Comparison of ENCODE assay signal across 9 cellular contexts in the genomic region with DNA sequence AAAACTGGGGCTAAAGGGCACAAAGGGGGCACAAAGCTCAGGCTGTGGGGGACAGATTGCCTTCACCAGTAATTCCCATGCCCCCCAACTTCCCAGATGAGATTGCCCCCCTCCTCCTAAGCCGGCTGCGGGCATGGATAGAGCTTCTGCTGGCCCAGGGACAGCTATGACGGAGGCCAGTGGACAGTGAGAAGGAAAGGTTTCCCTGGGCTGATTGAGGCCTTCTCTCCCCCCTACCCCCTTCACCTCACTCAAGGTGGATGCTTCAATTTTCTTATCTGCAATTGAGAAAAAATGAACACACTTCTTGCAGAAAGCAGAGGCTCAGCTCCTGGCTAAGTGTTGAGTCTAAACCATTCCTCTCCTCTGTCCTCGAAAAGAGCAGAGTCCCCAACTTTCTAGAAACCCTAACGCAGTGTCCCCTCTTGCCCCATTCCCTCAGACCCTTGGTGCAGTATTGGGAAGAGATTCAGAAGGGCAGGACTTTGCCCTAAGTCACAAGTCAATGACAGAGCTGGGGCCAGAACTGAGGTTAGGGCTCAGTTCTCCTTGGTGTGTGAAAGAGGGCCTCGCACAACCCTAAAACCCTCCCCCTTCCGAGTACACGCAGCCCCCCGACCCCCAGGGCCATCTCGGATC. TPM values are rescaled to one million over a fixed set of nuclear protein-coding genes. Genes with fewer than 3 reads are reported as not detected.
A peak's percentile ranks its signal among the peaks of the same experiment; 100 is the strongest.
DNase-seq lines count a peak whose midpoint lies in the region; TF ChIP-seq lines count a peak whose summit lies in the region.
"Had no signal": no experiment of that assay in that cellular context is flagged by ENCODE, and none has a peak within 500 bp of the region (broad histone marks: within the 10 kb centered on the region; RNA-seq: fewer than 3 reads in every experiment).

No MANE protein-coding gene starts in this region.

- no peak for DNase-seq in activated CD4-positive, alpha-beta T cell treated with anti-CD3 and anti-CD28 coated beads, Interleukin-2, amount 10 ng/mL, durations not matched to agents 24 days and 14 days
- DNase-seq in activated CD4-positive, alpha-beta T cell treated with anti-CD3 and anti-CD28 coated beads for 48 hours, result no peak
- DNase-seq in breast epithelium (ENCODE audit: low spot score in 2 of 2), result no peak
- peak in 1 of 2 donors; percentile 72 for DNase-seq in tibial artery
- no peak for DNase-seq in mesenteric fat pad (ENCODE audit: low spot score)
- DNase-seq in posterior cingulate gyrus, result no peak
- DNase-seq in effector CD8-positive, alpha-beta T cell (lab: John Stamatoyannopoulos, UW), result no peak
- DNase-seq: DND-41 had no signal

- peak overlapping the region; percentile 97 to 99 for H3K27ac ChIP-seq in breast epithelium
- peak overlapping the region; percentile 81 to 97 for H3K27ac ChIP-seq in liver (ENCODE audit: low read depth in 1 of 2, low read length in 2 of 2)
- H3K27ac ChIP-seq in tibial artery, result peak overlapping the region; percentile 86 to 98

- no peak for TF ChIP-seq POLR2A in breast epithelium (IDR thresholded peaks at IDR 0.05)

- TF ChIP-seq CTCF in breast epithelium (IDR thresholded peaks at IDR 0.05) (no peak), liver (IDR thresholded peaks at IDR 0.05; ENCODE audit: low read depth, low read length, missing input control) (no peak), tibial artery (IDR thresholded peaks at IDR 0.05) (no peak)

- H3K9me3 ChIP-seq in breast epithelium, result no peaks in the 10 kb centered on the region
- H3K9me3 ChIP-seq in liver (ENCODE audit: control insufficient read depth in 4 of 4, low read length in 3 of 4), result no peaks in the 10 kb centered on the region
- H3K9me3 ChIP-seq in tibial artery, result no peaks in the 10 kb centered on the region

- H3K36me3 Mint-ChIP-seq in activated CD4-positive, alpha-beta T cell treated with anti-CD3 and anti-CD28 coated beads, Interleukin-2, amount 10 ng/mL, durations not matched to agents 24 days and 14 days (ENCODE audit: low read depth), result peaks cover 35% of the 10 kb centered on the region

- no peaks in the 10 kb centered on the region for H3K36me3 ChIP-seq in breast epithelium
- no peaks in the 10 kb centered on the region for H3K36me3 ChIP-seq in liver (ENCODE audit: control insufficient read depth in 4 of 4, insufficient read depth in 3 of 4, low read depth in 1 of 4, low read length in 3 of 4)
- no peaks in the 10 kb centered on the region for H3K36me3 ChIP-seq in tibial artery

- H3K27ac Mint-ChIP-seq in activated CD4-positive, alpha-beta T cell treated with anti-CD3 and anti-CD28 coated beads, Interleukin-2, amount 10 ng/mL, durations not matched to agents 24 days and 14 days, result peak overlapping the region; percentile 86

- no peak for TF ChIP-seq RAD21 in liver (IDR thresholded peaks at IDR 0.05)

- H3K4me1 ChIP-seq in breast epithelium (peaks cover 3 to 21% of the 10 kb centered on the region in 2 donors), liver (ENCODE audit: control insufficient read depth in 4 of 4, insufficient read depth in 4 of 4, low read length in 3 of 4) (peaks cover 0 to 25% (median 2%) of the 10 kb centered on the region in 4 donors), tibial artery (peaks cover 0 to 62% (median 48%) of the 10 kb centered on the region in 4 donors)

- no peaks in the 10 kb centered on the region for H3K27me3 Mint-ChIP-seq in activated CD4-positive, alpha-beta T cell treated with anti-CD3 and anti-CD28 coated beads, Interleukin-2, amount 10 ng/mL, durations not matched to agents 24 days and 14 days

- H3K9me3 Mint-ChIP-seq in activated CD4-positive, alpha-beta T cell treated with anti-CD3 and anti-CD28 coated beads, Interleukin-2, amount 10 ng/mL, durations not matched to agents 24 days and 14 days, result no peaks in the 10 kb centered on the region

- no peaks in the 10 kb centered on the region for H3K27me3 ChIP-seq in breast epithelium
- H3K27me3 ChIP-seq in liver (ENCODE audit: control insufficient read depth in 4 of 4, insufficient read depth in 4 of 4, low read length in 3 of 4), result no peaks in the 10 kb centered on the region
- no peaks in the 10 kb centered on the region for H3K27me3 ChIP-seq in tibial artery

- 13% methylated on average over 10 of the region's 10 CpGs for WGBS in liver

- H3K9ac ChIP-seq in liver (ENCODE audit: low read depth in 1 of 2, low read length in 2 of 2), result peak overlapping the region; percentile 57 to 99

- H3K4me3 ChIP-seq in breast epithelium (peak overlapping the region; percentile 64 to 96 (median 82)), liver (ENCODE audit: low read depth in 1 of 3, low read length in 3 of 3) (peak overlapping the region; percentile 80 to 96 (median 88)), tibial artery (peak overlapping the region; percentile 82 to 84)

- peak overlapping the region; percentile 92 for H3K4me3 Mint-ChIP-seq in activated CD4-positive, alpha-beta T cell treated with anti-CD3 and anti-CD28 coated beads, Interleukin-2, amount 10 ng/mL, durations not matched to agents 24 days and 14 days

- intact Hi-C loops in activated CD4-positive, alpha-beta T cell treated with anti-CD3 and anti-CD28 coated beads, Interleukin-2, amount 10 ng/mL, durations not matched to agents 24 days and 14 days (cut with micrococcal nuclease), result no loop called here
- intact Hi-C loops in breast epithelium (cut with DNase I; ENCODE audit: low total_unique reads) (loop anchor here (10.0 kb wide), 1 partner anchor 1337 kb away; the partner anchor contains the start of gene TP53RK), tibial artery (cut with DNase I; ENCODE audit: low total_unique reads) (loop anchor here (10.0 kb wide), 1 partner anchor 1163 kb away; the partner anchor contains the start of gene JPH2), posterior cingulate gyrus (cut with DNase I) (no loop called here)

- H3K4me1 Mint-ChIP-seq in activated CD4-positive, alpha-beta T cell treated with anti-CD3 and anti-CD28 coated beads, Interleukin-2, amount 10 ng/mL, durations not matched to agents 24 days and 14 days, result peaks cover 57% of the 10 kb centered on the region

TF ChIP-seq in liver, 16 proteins besides CTCF, POLR2A, EP300 and RAD21 (continues in another document):
- TF ChIP-seq ZBTB33 (IDR thresholded peaks at IDR 0.05) (no peak), NR2F2 (IDR thresholded peaks at IDR 0.05) (no peak), JUND (IDR thresholded peaks at IDR 0.05) (no peak), HNF4A (conservative IDR thresholded peaks at IDR 0.05) (peak; percentile 63 to 75), YY1 (IDR thresholded peaks at IDR 0.05) (no peak), GABPA (IDR thresholded peaks at IDR 0.05 in 1 of 2, conservative IDR thresholded peaks at IDR 0.05 in 1 of 2) (no peak), RXRA (IDR thresholded peaks at IDR 0.05) (peak in 1 of 2 donors; percentile 28), HNF4G (IDR thresholded peaks at IDR 0.05) (no peak), EGR1 (IDR thresholded peaks at IDR 0.05; ENCODE audit: low read depth in 2 of 2) (no peak), MAX (IDR thresholded peaks at IDR 0.05) (no peak), SP1 (IDR thresholded peaks at IDR 0.05) (peak; percentile 6), FOXA2 (IDR thresholded peaks at IDR 0.05) (no peak)

RNA-seq across cellular contexts. Expression of gene SDC4, which starts 0.8 kb away (rescaled TPM):
- total RNA-seq in activated CD4-positive, alpha-beta T cell treated with anti-CD3 and anti-CD28 coated beads, Interleukin-2, amount 10 ng/mL, durations not matched to agents 24 days and 14 days, result 177 and 185 TPM in 2 replicates
- total RNA-seq in breast epithelium (100 to 1,000 TPM in 2 of 3 donors, 10 to 100 TPM in 1; 29.4 to 337 (median 121) TPM), liver (100 to 1,000 TPM in 1 of 2 donors, 10 to 100 TPM in 1; 54.4 to 147 TPM), mesenteric fat pad (81.6 TPM)
- polyA plus RNA-seq in liver, result 10 to 100 TPM; 80.6 to 86.5 TPM

RNA-seq across cellular contexts. Expression of gene SYS1, which starts 15.5 kb away (rescaled TPM):
- 24.4 and 26.2 TPM in 2 replicates for total RNA-seq in activated CD4-positive, alpha-beta T cell treated with anti-CD3 and anti-CD28 coated beads, Interleukin-2, amount 10 ng/mL, durations not matched to agents 24 days and 14 days
- total RNA-seq in breast epithelium (10 to 100 TPM; 30.8 to 56.3 (median 47.3) TPM), liver (10 to 100 TPM; 15.0 to 29.0 TPM), mesenteric fat pad (23.8 TPM)
- 10 to 100 TPM; 27.2 to 37.8 TPM for polyA plus RNA-seq in liver

RNA-seq across cellular contexts. Expression of gene TP53TG5, which starts 30.7 kb away (rescaled TPM):
- 0.12 TPM in 1 of 2 replicates, not detected in the other for total RNA-seq in activated CD4-positive, alpha-beta T cell treated with anti-CD3 and anti-CD28 coated beads, Interleukin-2, amount 10 ng/mL, durations not matched to agents 24 days and 14 days
- 1 to 10 TPM in 1 of 3 donors, not detected in 2; 1.3 TPM for total RNA-seq in breast epithelium
- not detected for total RNA-seq in liver
- polyA plus RNA-seq in liver, result not detected
- not detected for total RNA-seq in mesenteric fat pad

RNA-seq across cellular contexts. Expression of gene MATN4, which starts 39.3 kb away (rescaled TPM):
- 1.2 and 1.5 TPM in 2 replicates for total RNA-seq in activated CD4-positive, alpha-beta T cell treated with anti-CD3 and anti-CD28 coated beads, Interleukin-2, amount 10 ng/mL, durations not matched to agents 24 days and 14 days
- total RNA-seq in breast epithelium (1 to 10 TPM in 1 of 3 donors, under 1 TPM in 1, not detected in 1; 0.33 to 1.6 TPM), liver (not detected), mesenteric fat pad (not detected)
- under 1 TPM in 1 of 2 donors, not detected in 1; 0.05 TPM for polyA plus RNA-seq in liver

RNA-seq across cellular contexts. Expression of gene RBPJL, which starts 40.8 kb away (rescaled TPM):
- total RNA-seq in activated CD4-positive, alpha-beta T cell treated with anti-CD3 and anti-CD28 coated beads, Interleukin-2, amount 10 ng/mL, durations not matched to agents 24 days and 14 days, result not detected in 2 replicates
- total RNA-seq in breast epithelium (not detected), liver (not detected), mesenteric fat pad (not detected)
- polyA plus RNA-seq in liver, result not detected

Comparison
In these comparisons a context has a peak if more than half of its experiments do, and no peak if none do; other contexts are left out.
1. intact Hi-C loops: an anchor here in breast epithelium (10.0 kb wide) and tibial artery (10.0 kb wide); none called in activated CD4-positive, alpha-beta T cell treated with anti-CD3 and anti-CD28 coated beads, Interleukin-2, amount 10 ng/mL, durations not matched to agents 24 days and 14 days and posterior cingulate gyrus.